18 cellular contexts compared by ENCODE assay signal in genomic region chr2:97717618-97718005, GRCh38. TPM values are rescaled to one million over a fixed set of nuclear protein-coding genes. Genes with fewer than 3 reads are reported as not detected.
DNase-seq lines count a peak whose midpoint lies in the region; ATAC-seq, FAIRE-seq and TF ChIP-seq lines count a peak whose summit lies in the region.
"Had no signal": no experiment of that assay in that cellular context is flagged by ENCODE, and none has a peak within 500 bp of the region (broad histone marks: within the 10 kb centered on the region; RNA-seq: fewer than 3 reads in every experiment).

No MANE protein-coding gene starts in this region.

- no peaks in the 10 kb centered on the region for H3K27me3 Mint-ChIP-seq in T-helper 2 cell treated with Interferon-gamma antibody and Interleukin-4, amounts not matched to agents 5 μg/mL and 100 μg/mL, for 36 hours (ENCODE audit: low read depth)
- H3K27me3 Mint-ChIP-seq in nephron progenitor cell (ENCODE audit: low read depth, poor library complexity), result peaks cover 12% of the 10 kb centered on the region

- CTCF ChIA-PET in K562 (lab: Yijun Ruan, JAX; ENCODE audit: low intra/inter-chr PET ratio), result no interaction called here

- peak overlapping the region; percentile 94 for H3K27ac Mint-ChIP-seq in T-helper 2 cell treated with Interferon-gamma antibody and Interleukin-4, amounts not matched to agents 5 μg/mL and 100 μg/mL, for 36 hours
- peak overlapping the region; percentile 96 for H3K27ac Mint-ChIP-seq in nephron progenitor cell

- H3K4me2 ChIP-seq in K562 (ENCODE audit: insufficient read depth, low read length), result no peak overlapping the region

- no peaks in the 10 kb centered on the region for H3K9me3 Mint-ChIP-seq in T-helper 2 cell treated with Interferon-gamma antibody and Interleukin-4, amounts not matched to agents 5 μg/mL and 100 μg/mL, for 36 hours
- H3K9me3 Mint-ChIP-seq in nephron progenitor cell, result no peaks in the 10 kb centered on the region

- H3K79me2 ChIP-seq in K562 (ENCODE audit: control insufficient read depth, insufficient read depth, low read length), result no peaks in the 10 kb centered on the region

- in situ Hi-C loops in K562 (cut with MboI), result no loop called here

- WGBS in K562 (ENCODE audit: insufficient coverage, low coverage, missing lambda C conversion rate), result 0% methylated on average over 3 of the region's 3 CpGs

- ATAC-seq in K562 (peak; percentile 9; the same call in 1 of the 3 replicates), HG02759 (IDR thresholded peaks at IDR 0.05; ENCODE audit: unreplicated experiment) (no peak)
- ATAC-seq: gastrocnemius medialis, sciatic nerve had no signal

- no peak for TF ChIP-seq EP300 in K562 (IDR thresholded peaks at IDR 0.05; ENCODE audit: low read length)

- peak overlapping the region in 1 of 2 experiments; percentile 56; a peak in 1 of 4 replicates for H3K9ac ChIP-seq in K562 (ENCODE audit: insufficient read depth in 1 of 2, low read depth in 2 of 2, low read length in 2 of 2)

- H3K4me1 Mint-ChIP-seq in T-helper 2 cell treated with Interferon-gamma antibody and Interleukin-4, amounts not matched to agents 5 μg/mL and 100 μg/mL, for 36 hours (ENCODE audit: low read depth), result peaks cover 62% of the 10 kb centered on the region
- peaks cover 78% of the 10 kb centered on the region for H3K4me1 Mint-ChIP-seq in nephron progenitor cell

- H3K9me3 ChIP-seq in KOPT-K1 (ENCODE audit: insufficient read depth, low read length, poor library complexity, severe bottlenecking), result no peaks in the 10 kb centered on the region
- no peaks in the 10 kb centered on the region for H3K9me3 ChIP-seq in K562 (replicated peaks; ENCODE audit: control insufficient read depth, insufficient read depth, low read depth, low read length)
- H3K9me3 ChIP-seq: adrenal gland, gastrocnemius medialis, SJCRH30, upper lobe of left lung had no signal

- no peak for TF ChIP-seq POLR2A in K562 (conservative IDR thresholded peaks at IDR 0.05)

- intact Hi-C loops in K562 (cut with micrococcal nuclease) (no loop called here), head of caudate nucleus (cut with DNase I) (no loop called here)

- no peak overlapping the region for H3K4me3 ChIP-seq in K562
- H3K4me3 ChIP-seq: adrenal gland, gastrocnemius medialis, lung, SJCRH30 had no signal

- H3K36me3 Mint-ChIP-seq in T-helper 2 cell treated with Interferon-gamma antibody and Interleukin-4, amounts not matched to agents 5 μg/mL and 100 μg/mL, for 36 hours (ENCODE audit: low read depth), result peaks cover 77% of the 10 kb centered on the region
- no peaks in the 10 kb centered on the region for H3K36me3 Mint-ChIP-seq in nephron progenitor cell (ENCODE audit: low read depth)

- DNase-seq in T-helper 2 cell treated with Interferon-gamma antibody and Interleukin-4, amounts not matched to agents 5 μg/mL and 100 μg/mL, for 36 hours (ENCODE audit: low spot score), result no peak
- no peak for DNase-seq in T-helper 2 cell
- no peak for DNase-seq in K562 (ENCODE audit: extremely low read depth in 1 of 4, low spot score in 3 of 4)
- no peak for DNase-seq in nephron progenitor cell
- DNase-seq in stimulated activated CD4-positive, alpha-beta T cell treated with anti-CD3 and anti-CD28 coated beads, Interleukin-12 subunit alpha, Interleukin-12 subunit beta, amount 100 ng/mL, for 4 hours, result no peak
- no peak for DNase-seq in head of caudate nucleus
- DNase-seq: adrenal gland, gastrocnemius medialis, NCI-H146, NCI-H446 treated with DMSO at 0.1 percent for 48 hours had no signal

- H3K36me3 ChIP-seq in KOPT-K1 (ENCODE audit: insufficient read depth, low read length) (peaks cover 57% of the 10 kb centered on the region), K562 (ENCODE audit: control insufficient read depth, insufficient read depth, low read length) (no peaks in the 10 kb centered on the region)
- H3K36me3 ChIP-seq: adrenal gland, gastrocnemius medialis, SJCRH30, upper lobe of left lung had no signal

- H3K27me3 ChIP-seq in K562 (ENCODE audit: control insufficient read depth in 2 of 2, insufficient read depth in 2 of 2, low read length in 2 of 2), result peaks cover 0 to 10% of the 10 kb centered on the region in 2 experiments; a peak in 2 of 5 replicates
- H3K27me3 ChIP-seq: adrenal gland, gastrocnemius medialis, SJCRH30, upper lobe of left lung had no signal

- TF ChIP-seq RAD21 in K562 (CRISPR knock-in tag; conservative IDR thresholded peaks at IDR 0.05 in 1 of 2, IDR thresholded peaks at IDR 0.05 in 1 of 2), result no peak

- peaks cover 3 to 26% of the 10 kb centered on the region in 2 experiments; a peak in 4 of 5 replicates for H3K4me1 ChIP-seq in K562 (replicated peaks in 1 of 2; ENCODE audit: control insufficient read depth in 2 of 2, insufficient read depth in 2 of 2, low read length in 2 of 2)
- H3K4me1 ChIP-seq: adrenal gland, gastrocnemius medialis, upper lobe of left lung had no signal

- H3K27ac ChIP-seq in KOPT-K1 (ENCODE audit: low read depth, low read length, poor library complexity, severe bottlenecking), result peak overlapping the region; percentile 98
- H3K27ac ChIP-seq in K562 (ENCODE audit: extremely low read depth, low read depth, low read length), result no peak overlapping the region
- H3K27ac ChIP-seq: adrenal gland, gastrocnemius medialis, SJCRH30 had no signal

- POLR2A ChIA-PET in K562 (lab: Yijun Ruan, JAX), result interaction anchor here (0.6 to 1.7 kb wide), 3 partner anchors 18 to 58 kb away, joined by 3 to 4 read pairs (median 3); partner anchors contain the start of gene ACTR1B

- peak overlapping the region; percentile 68 for H2AFZ ChIP-seq in K562 (ENCODE audit: low read depth, low read length)

- FAIRE-seq in K562 (lab: Jason Lieb, UNC), result no peak
- FAIRE-seq: A204.1, endometrium had no signal

- no TSS peak for BruUV-seq in K562 (replicated peaks; lab: Mats Ljungman, UMichigan)

- peak overlapping the region; percentile 98 for H3K4me3 Mint-ChIP-seq in T-helper 2 cell treated with Interferon-gamma antibody and Interleukin-4, amounts not matched to agents 5 μg/mL and 100 μg/mL, for 36 hours
- no peak overlapping the region for H3K4me3 Mint-ChIP-seq in nephron progenitor cell

- H3K9me1 ChIP-seq in K562 (ENCODE audit: control insufficient read depth, insufficient read depth, low read length), result no peaks in the 10 kb centered on the region

- H4K20me1 ChIP-seq in K562 (replicated peaks; ENCODE audit: control insufficient read depth, insufficient read depth, low read length), result peaks cover 4% of the 10 kb centered on the region; the same call in 1 of the 2 replicates

- TF ChIP-seq CTCF in K562 (IDR thresholded peaks at IDR 0.05 in 2 of 3, conservative IDR thresholded peaks at IDR 0.05 in 1 of 3; ENCODE audit: insufficient read depth in 2 of 3, low read depth in 1 of 3, low read length in 3 of 3) (no peak), nephron progenitor cell (IDR thresholded peaks at IDR 0.05) (no peak)

RNA-seq across cellular contexts. Expression of gene ZAP70, which starts 4.2 kb away (rescaled TPM):
- total RNA-seq in K562 (2011; cell fraction: chromatin; rRNA removed; ENCODE audit: low replicate concordance), result 0.58 and 3.1 TPM in 2 replicates
- total RNA-seq in K562 (2011; cell fraction: nucleolus; rRNA removed), result 1.8 and 2.0 TPM in 2 replicates
- 0.81 and 1.7 TPM in 2 replicates for total RNA-seq in K562 (2011; cell fraction: nucleoplasm; rRNA removed)
- total RNA-seq in K562 (2014; rRNA removed), result 0.41 and 0.49 TPM in 2 replicates
- total RNA-seq in K562 (2014; rRNA removed; fragmentation: Illumina TruSeq; extraction: Trizol), result 0.07 TPM in 1 of 2 replicates, not detected in the other
- total RNA-seq in K562 (2015; rRNA removed; fragmentation: Illumina TruSeq; extraction: Trizol), result 0.18 and 0.19 TPM in 2 replicates
- 0.80 and 0.98 TPM in 2 replicates for total RNA-seq in K562 (2021)
- polyA plus RNA-seq in K562 (2011; rRNA removed), result 0.35 and 0.39 TPM in 2 replicates
- polyA plus RNA-seq in K562 (2011; cell fraction: cytosol; rRNA removed), result 0.18 and 0.63 TPM in 2 replicates
- polyA plus RNA-seq in K562 (2011; cell fraction: nucleus; rRNA removed), result 2.9 and 5.1 TPM in 2 replicates
- polyA plus RNA-seq in K562 (2012), result 0.76 and 3.9 TPM in 2 replicates
- 0.21 and 0.22 TPM in 2 replicates for polyA plus RNA-seq in K562 (2014; fragmentation: Illumina TruSeq; extraction: Trizol)
- under 1 TPM in 1 of 2 experiments, not detected in 1; 0.06 TPM for polyA plus RNA-seq in K562 (2014; fragmentation: Nextera tagmentation; extraction: Ambion mirVana)
- polyA plus RNA-seq in K562 (2014; rRNA removed), result 0.20 and 0.76 TPM in 2 replicates
- 0.15 and 0.46 TPM in 2 replicates for polyA minus RNA-seq in K562 (2011; rRNA and poly(A)+ RNA removed)
- polyA minus RNA-seq in K562 (2011; cell fraction: cytosol; rRNA and poly(A)+ RNA removed), result not detected in 2 replicates
- 0.81 TPM in 1 of 2 replicates, not detected in the other for polyA minus RNA-seq in K562 (2011; cell fraction: nucleus; rRNA and poly(A)+ RNA removed)

RNA-seq across cellular contexts. Expression of gene C2orf92, which starts 48.1 kb away (rescaled TPM):
- total RNA-seq in K562 (2011; cell fraction: chromatin; rRNA removed; ENCODE audit: low replicate concordance), result 36.2 and 42.2 TPM in 2 replicates
- 17.0 and 25.8 TPM in 2 replicates for total RNA-seq in K562 (2011; cell fraction: nucleolus; rRNA removed)
- total RNA-seq in K562 (2011; cell fraction: nucleoplasm; rRNA removed), result 19.2 and 23.9 TPM in 2 replicates
- total RNA-seq in K562 (2014; rRNA removed), result 2.2 TPM in 2 replicates
- 3.6 and 5.0 TPM in 2 replicates for total RNA-seq in K562 (2014; rRNA removed; fragmentation: Illumina TruSeq; extraction: Trizol)
- 6.7 and 6.8 TPM in 2 replicates for total RNA-seq in K562 (2015; rRNA removed; fragmentation: Illumina TruSeq; extraction: Trizol)
- 4.0 and 4.5 TPM in 2 replicates for total RNA-seq in K562 (2021)
- 6.1 and 7.1 TPM in 2 replicates for polyA plus RNA-seq in K562 (2011; rRNA removed)
- polyA plus RNA-seq in K562 (2011; cell fraction: cytosol; rRNA removed), result 1.4 and 2.2 TPM in 2 replicates
- polyA plus RNA-seq in K562 (2011; cell fraction: nucleus; rRNA removed), result 22.7 and 23.4 TPM in 2 replicates
- polyA plus RNA-seq in K562 (2012), result 5.3 and 10.9 TPM in 2 replicates
- 3.4 and 4.0 TPM in 2 replicates for polyA plus RNA-seq in K562 (2014; fragmentation: Illumina TruSeq; extraction: Trizol)
- 1 to 10 TPM in 1 of 2 experiments, under 1 TPM in 1; 0.65 to 1.2 TPM for polyA plus RNA-seq in K562 (2014; fragmentation: Nextera tagmentation; extraction: Ambion mirVana)
- polyA plus RNA-seq in K562 (2014; rRNA removed), result 4.2 and 6.0 TPM in 2 replicates
- polyA minus RNA-seq in K562 (2011; rRNA and poly(A)+ RNA removed), result 11.2 and 14.2 TPM in 2 replicates
- 1.4 and 2.4 TPM in 2 replicates for polyA minus RNA-seq in K562 (2011; cell fraction: cytosol; rRNA and poly(A)+ RNA removed)
- 9.6 and 20.2 TPM in 2 replicates for polyA minus RNA-seq in K562 (2011; cell fraction: nucleus; rRNA and poly(A)+ RNA removed)

RNA-seq across cellular contexts. Expression of gene ACTR1B, which starts 53.8 kb away (rescaled TPM):
- 58.6 and 187 TPM in 2 replicates for total RNA-seq in K562 (2011; cell fraction: chromatin; rRNA removed; ENCODE audit: low replicate concordance)
- total RNA-seq in K562 (2011; cell fraction: nucleolus; rRNA removed), result 122 and 125 TPM in 2 replicates
- total RNA-seq in K562 (2011; cell fraction: nucleoplasm; rRNA removed), result 80.8 and 84.3 TPM in 2 replicates
- 22.1 and 27.9 TPM in 2 replicates for total RNA-seq in K562 (2014; rRNA removed)
- 12.0 and 16.2 TPM in 2 replicates for total RNA-seq in K562 (2014; rRNA removed; fragmentation: Illumina TruSeq; extraction: Trizol)
- total RNA-seq in K562 (2015; rRNA removed; fragmentation: Illumina TruSeq; extraction: Trizol), result 26.4 and 26.7 TPM in 2 replicates
- 41.0 and 43.0 TPM in 2 replicates for total RNA-seq in K562 (2021)
- 40.9 and 47.4 TPM in 2 replicates for polyA plus RNA-seq in K562 (2011; rRNA removed)
- 50.7 and 71.9 TPM in 2 replicates for polyA plus RNA-seq in K562 (2011; cell fraction: cytosol; rRNA removed)
- polyA plus RNA-seq in K562 (2011; cell fraction: nucleus; rRNA removed), result 306 and 320 TPM in 2 replicates
- polyA plus RNA-seq in K562 (2012), result 37.9 and 120 TPM in 2 replicates
- 22.5 and 29.2 TPM in 2 replicates for polyA plus RNA-seq in K562 (2014; fragmentation: Illumina TruSeq; extraction: Trizol)
- 1 to 10 TPM in 1 of 2 experiments, under 1 TPM in 1; 0.49 to 2.3 TPM for polyA plus RNA-seq in K562 (2014; fragmentation: Nextera tagmentation; extraction: Ambion mirVana)
- 42.3 and 46.1 TPM in 2 replicates for polyA plus RNA-seq in K562 (2014; rRNA removed)
- polyA minus RNA-seq in K562 (2011; rRNA and poly(A)+ RNA removed), result 16.2 and 25.4 TPM in 2 replicates
- 19.1 and 23.3 TPM in 2 replicates for polyA minus RNA-seq in K562 (2011; cell fraction: cytosol; rRNA and poly(A)+ RNA removed)
- 68.1 and 83.7 TPM in 2 replicates for polyA minus RNA-seq in K562 (2011; cell fraction: nucleus; rRNA and poly(A)+ RNA removed)
